Comparison of ENCODE assay signal across 25 cellular contexts in the genomic region with DNA sequence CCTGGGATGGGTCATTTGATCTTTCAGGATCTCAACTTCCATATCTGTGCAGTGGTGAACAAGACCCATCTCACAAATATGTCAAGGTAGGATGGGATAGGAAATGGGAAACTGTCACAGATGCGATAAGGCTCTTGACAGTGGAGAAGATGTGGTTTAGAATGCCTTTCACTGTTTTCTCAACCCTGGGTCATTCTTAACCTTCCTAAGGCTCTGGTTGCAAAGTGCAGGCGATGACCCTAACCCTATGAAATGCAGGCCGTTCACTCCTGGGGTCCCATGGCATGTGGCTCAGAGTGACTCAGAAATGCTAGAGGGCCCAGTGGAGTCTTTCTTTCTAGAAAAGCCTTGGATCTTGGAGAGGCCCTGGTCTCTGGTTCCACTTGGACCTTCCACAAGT.
"Had no signal": no experiment of that assay in that cellular context is flagged by ENCODE, and none has a peak within 500 bp of the region (broad histone marks: within the 10 kb centered on the region; RNA-seq: fewer than 3 reads in every experiment).

No MANE protein-coding gene starts in this region.

- H3K27me3 ChIP-seq: ovary, testis, upper lobe of right lung, uterus had no signal

- H3K4me1 Mint-ChIP-seq: mesothelial cell of epicardium; naive thymus-derived CD4-positive, alpha-beta T cell; nephron progenitor cell; stimulated activated memory B cell treated with anti-CD40 and anti-IgM and Interleukin-4, amounts not matched to agents 10 μg/mL and 1 μg/mL and 100 μg/mL, for 72 hours had no signal

- H3K4me3 ChIP-seq: mucosa of descending colon, ovary, psoas muscle, skin epidermis, spleen, testis, tibial artery, upper lobe of right lung, uterus had no signal

- H3K9me3 Mint-ChIP-seq: mesothelial cell of epicardium; nephron progenitor cell; stimulated activated memory B cell treated with anti-CD40 and anti-IgM and Interleukin-4, amounts not matched to agents 10 μg/mL and 1 μg/mL and 100 μg/mL, for 72 hours had no signal

- H3K9me3 ChIP-seq: mucosa of descending colon, ovary, psoas muscle, spleen, testis, tibial artery, upper lobe of right lung, uterus had no signal

- H3K4me3 Mint-ChIP-seq: effector memory CD8-positive, alpha-beta T cell; mesothelial cell of epicardium; naive thymus-derived CD4-positive, alpha-beta T cell; nephron progenitor cell; stimulated activated memory B cell treated with anti-CD40 and anti-IgM and Interleukin-4, amounts not matched to agents 10 μg/mL and 1 μg/mL and 100 μg/mL, for 72 hours had no signal

- DNase-seq: cortex of kidney; effector memory CD8-positive, alpha-beta T cell; erythroblast; head of caudate nucleus; kidney; mesenchymal stem cell; mucosa of descending colon; naive thymus-derived CD4-positive, alpha-beta T cell; nephron progenitor cell; occipital lobe; ovary; posterior cingulate gyrus; psoas muscle; right cardiac atrium; spleen; stimulated activated CD4-positive, alpha-beta T cell treated with anti-CD3 and anti-CD28 coated beads, Interleukin-4, amount 100 ng/mL, for 4 hours; stimulated activated naive CD8-positive, alpha-beta T cell treated with anti-CD3 and anti-CD28 coated beads, Interleukin-15, Interleukin-2, amounts not matched to agents 100 U/mL and 50 U/mL, for 24 hours; substantia nigra; testis; tibial artery; upper lobe of right lung; uterus had no signal

- H3K36me3 Mint-ChIP-seq: mesothelial cell of epicardium; naive thymus-derived CD4-positive, alpha-beta T cell; stimulated activated memory B cell treated with anti-CD40 and anti-IgM and Interleukin-4, amounts not matched to agents 10 μg/mL and 1 μg/mL and 100 μg/mL, for 72 hours had no signal

- H3K27me3 Mint-ChIP-seq: effector memory CD8-positive, alpha-beta T cell; stimulated activated memory B cell treated with anti-CD40 and anti-IgM and Interleukin-4, amounts not matched to agents 10 μg/mL and 1 μg/mL and 100 μg/mL, for 72 hours had no signal

- H3K27ac ChIP-seq: ovary, psoas muscle, skin epidermis, spleen, testis, tibial artery, upper lobe of right lung, uterus had no signal

- H3K27ac Mint-ChIP-seq: effector memory CD8-positive, alpha-beta T cell; mesothelial cell of epicardium; naive thymus-derived CD4-positive, alpha-beta T cell; stimulated activated memory B cell treated with anti-CD40 and anti-IgM and Interleukin-4, amounts not matched to agents 10 μg/mL and 1 μg/mL and 100 μg/mL, for 72 hours had no signal

- H3K36me3 ChIP-seq: ovary, spleen, tibial artery, upper lobe of right lung, uterus had no signal

- H3K4me1 ChIP-seq: psoas muscle, spleen, testis, tibial artery, upper lobe of right lung, uterus had no signal

- ATAC-seq: effector memory CD8-positive, alpha-beta T cell; naive thymus-derived CD4-positive, alpha-beta T cell; psoas muscle; right cardiac atrium; stimulated activated memory B cell treated with anti-CD40 and anti-IgM and Interleukin-4, amounts not matched to agents 10 μg/mL and 1 μg/mL and 100 μg/mL, for 72 hours; stimulated activated naive CD8-positive, alpha-beta T cell treated with anti-CD3 and anti-CD28 coated beads, Interleukin-15, Interleukin-2, amounts not matched to agents 100 U/mL and 50 U/mL, for 24 hours; upper lobe of right lung had no signal
